14 cellular contexts compared by ENCODE assay signal in the genomic region with DNA sequence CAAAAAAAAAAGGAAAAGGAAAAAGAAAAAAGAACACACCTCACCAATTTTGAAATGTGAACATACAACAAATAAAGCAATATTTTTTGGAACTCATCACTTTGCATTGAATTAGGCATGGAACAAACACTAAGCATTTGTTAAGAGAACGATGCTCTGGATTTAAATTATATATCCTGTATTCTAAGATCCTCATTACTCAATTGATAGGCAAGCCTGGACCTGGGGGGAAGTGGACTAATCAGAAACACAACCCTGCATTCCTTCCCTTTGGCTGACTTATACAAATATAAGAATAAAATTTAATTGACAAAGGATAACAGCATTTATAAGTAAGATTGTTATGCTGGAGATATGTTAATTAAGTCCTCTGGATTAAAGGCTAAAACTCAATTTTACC. TPM values are rescaled to one million over a fixed set of nuclear protein-coding genes. Genes with fewer than 3 reads are reported as not detected.
DNase-seq lines count a peak whose midpoint lies in the region; ATAC-seq, FAIRE-seq and TF ChIP-seq lines count a peak whose summit lies in the region.
"Had no signal": no experiment of that assay in that cellular context is flagged by ENCODE, and none has a peak within 500 bp of the region (broad histone marks: within the 10 kb centered on the region; RNA-seq: fewer than 3 reads in every experiment).

No MANE protein-coding gene starts in this region.

- no peak overlapping the region for H3K18ac ChIP-seq in H1 (ENCODE audit: extremely low read depth, low read length)

- in situ Hi-C loops in ACHN (cut with HindIII; ENCODE audit: low pct_ligation_motif_present, low pct_unique_long_range_greater_than_20kb, low sequenced_read_pairs) = no loop called here

- POLR2A ChIA-PET in H1 (lab: Charles Lee; ENCODE audit: partially characterized antibody) = interaction anchor here (1.3 to 1.8 kb wide), 4 partner anchors 11 to 17 kb away, joined by 4 to 7 read pairs (median 6); no protein-coding TSS in a partner anchor

- peak; percentile 23 for DNase-seq in ACHN
- DNase-seq in HT1080 (ENCODE audit: low read depth) = peak; percentile 33
- no peak for DNase-seq in H1 (ENCODE audit: low read depth in 1 of 2, low spot score in 2 of 2)
- no peak for DNase-seq in NCI-H2227 treated with DMSO at 0.1 percent for 48 hours (lab: John Stamatoyannopoulos, UW)
- no peak for DNase-seq in activated naive CD8-positive, alpha-beta T cell treated with anti-CD3 and anti-CD28 coated beads for 36 hours
- DNase-seq in activated naive CD8-positive, alpha-beta T cell treated with anti-CD3 and anti-CD28 coated beads, Interleukin-2, amount 50 U/mL, for 24 hours = no peak
- DNase-seq: activated CD4-positive, alpha-beta T cell treated with anti-CD3 and anti-CD28 coated beads, Interleukin-2, amount 50 U/mL, for 1 hour; CD4-positive, CD25-positive, alpha-beta regulatory T cell; NCI-H2029 treated with DMSO at 0.1 percent for 48 hours; stimulated activated naive B cell treated with anti-CD40 and anti-IgM and Interleukin-4, amounts not matched to agents 10 μg/mL and 1 μg/mL and 100 μg/mL, for 72 hours had no signal

- WGBS in H1 (ENCODE audit: extremely low coverage in 1 of 2, insufficient coverage in 1 of 2, insufficient read length in 1 of 2, insufficient replicate concordance in 2 of 2, low coverage in 1 of 2, low lambda C conversion rate in 2 of 2, missing lambda C conversion rate in 1 of 2), 2 experiments = 71% methylated on average over 1 of the region's 1 CpG; no CpG with 5 or more reads in 1 of the 2 experiments

- no peak overlapping the region for H2BK5ac ChIP-seq in H1 (ENCODE audit: low read depth, low read length)

- no peak for TF ChIP-seq EP300 in H1 (IDR thresholded peaks at IDR 0.05; ENCODE audit: borderline replicate concordance in 1 of 2, low read depth in 2 of 2, low read length in 2 of 2)

- H2BK12ac ChIP-seq in H1 (ENCODE audit: low read depth, low read length) = no peak overlapping the region

- H3K4me3 ChIP-seq in H1 (ENCODE audit: extremely low read depth in 1 of 4, insufficient read depth in 2 of 4, low read depth in 3 of 4, low read length in 4 of 4) = peak overlapping the region in 2 of 4 experiments; percentile 23 to 79; a peak in 3 of 8 replicates
- H3K4me3 ChIP-seq: lung had no signal

- H2BK20ac ChIP-seq in H1 (ENCODE audit: low read length) = no peak overlapping the region

- no peaks in the 10 kb centered on the region for H3K27me3 ChIP-seq in H1 (replicated peaks in 1 of 4; ENCODE audit: control insufficient read depth in 3 of 4, extremely low read depth in 1 of 4, insufficient read depth in 3 of 4, low read length in 3 of 4)

- no peak overlapping the region for H3K14ac ChIP-seq in H1 (ENCODE audit: insufficient read length)

- H4K20me1 ChIP-seq in H1 (replicated peaks in 1 of 2; ENCODE audit: control insufficient read depth in 1 of 2, insufficient read depth in 2 of 2, low read length in 2 of 2) = peaks cover 5 to 7% of the 10 kb centered on the region in 2 experiments

- no peaks in the 10 kb centered on the region for H3K36me3 ChIP-seq in H1 (ENCODE audit: control insufficient read depth in 2 of 4, insufficient read depth in 4 of 4, low read length in 3 of 4)

- TF ChIP-seq CTCF in H1 (IDR thresholded peaks at IDR 0.05; ENCODE audit: control extremely low read depth in 1 of 3, insufficient read depth in 1 of 3, low read depth in 1 of 3, low read length in 3 of 3) (no peak), nephron (IDR thresholded peaks at IDR 0.05; ENCODE audit: unreplicated experiment in 3 of 3) (no peak)

- no peak overlapping the region for H3K4ac ChIP-seq in H1 (replicated peaks; ENCODE audit: insufficient read length, low read depth, low read length)

- H3K36me3 Mint-ChIP-seq in nephron (ENCODE audit: low read depth) = no peaks in the 10 kb centered on the region
- H3K36me3 Mint-ChIP-seq in activated naive CD8-positive, alpha-beta T cell treated with anti-CD3 and anti-CD28 coated beads for 36 hours = no peaks in the 10 kb centered on the region
- no peaks in the 10 kb centered on the region for H3K36me3 Mint-ChIP-seq in activated naive CD8-positive, alpha-beta T cell treated with anti-CD3 and anti-CD28 coated beads, Interleukin-2, amount 50 U/mL, for 24 hours (ENCODE audit: low read depth)
- H3K36me3 Mint-ChIP-seq: activated naive CD4-positive, alpha-beta T cell treated with anti-CD3 and anti-CD28 coated beads, Interleukin-2, amount 50 U/mL, for 24 hours; CD4-positive, CD25-positive, alpha-beta regulatory T cell; stimulated activated naive B cell treated with anti-CD40 and anti-IgM and Interleukin-4, amounts not matched to agents 10 μg/mL and 1 μg/mL and 100 μg/mL, for 72 hours had no signal

- H3K27me3 Mint-ChIP-seq in nephron (ENCODE audit: low read depth) = no peaks in the 10 kb centered on the region
- peaks cover 74% of the 10 kb centered on the region for H3K27me3 Mint-ChIP-seq in activated naive CD8-positive, alpha-beta T cell treated with anti-CD3 and anti-CD28 coated beads for 36 hours
- peaks cover 54% of the 10 kb centered on the region for H3K27me3 Mint-ChIP-seq in activated naive CD8-positive, alpha-beta T cell treated with anti-CD3 and anti-CD28 coated beads, Interleukin-2, amount 50 U/mL, for 24 hours

- no peak overlapping the region for H3K27ac ChIP-seq in H1 (ENCODE audit: low read depth, low read length)

- no peaks in the 10 kb centered on the region for H3K9me3 Mint-ChIP-seq in nephron
- H3K9me3 Mint-ChIP-seq in activated naive CD8-positive, alpha-beta T cell treated with anti-CD3 and anti-CD28 coated beads for 36 hours = no peaks in the 10 kb centered on the region
- H3K9me3 Mint-ChIP-seq in activated naive CD8-positive, alpha-beta T cell treated with anti-CD3 and anti-CD28 coated beads, Interleukin-2, amount 50 U/mL, for 24 hours = no peaks in the 10 kb centered on the region
- H3K9me3 Mint-ChIP-seq: activated naive CD4-positive, alpha-beta T cell treated with anti-CD3 and anti-CD28 coated beads, Interleukin-2, amount 50 U/mL, for 24 hours; stimulated activated naive B cell treated with anti-CD40 and anti-IgM and Interleukin-4, amounts not matched to agents 10 μg/mL and 1 μg/mL and 100 μg/mL, for 72 hours had no signal

- no peak overlapping the region for H4K91ac ChIP-seq in H1 (replicated peaks; ENCODE audit: insufficient read length, low read length)

- H3K4me2 ChIP-seq in H1 (ENCODE audit: insufficient read depth in 1 of 2, low read depth in 2 of 2, low read length in 2 of 2) = peak overlapping the region; percentile 52 to 72; a peak in 3 of 4 replicates

- CTCF ChIA-PET in H1 (lab: Charles Lee; ENCODE audit: partially characterized antibody) = interaction anchor here (0.5 to 1.6 kb wide), 3 partner anchors 18 to 133 kb away, joined by 3 to 4 read pairs (median 3); no protein-coding TSS in a partner anchor

- no peak overlapping the region for H3K27ac Mint-ChIP-seq in nephron
- no peak overlapping the region for H3K27ac Mint-ChIP-seq in activated naive CD8-positive, alpha-beta T cell treated with anti-CD3 and anti-CD28 coated beads for 36 hours
- no peak overlapping the region for H3K27ac Mint-ChIP-seq in activated naive CD8-positive, alpha-beta T cell treated with anti-CD3 and anti-CD28 coated beads, Interleukin-2, amount 50 U/mL, for 24 hours
- H3K27ac Mint-ChIP-seq: activated naive CD4-positive, alpha-beta T cell treated with anti-CD3 and anti-CD28 coated beads, Interleukin-2, amount 50 U/mL, for 24 hours; CD4-positive, CD25-positive, alpha-beta regulatory T cell; stimulated activated naive B cell treated with anti-CD40 and anti-IgM and Interleukin-4, amounts not matched to agents 10 μg/mL and 1 μg/mL and 100 μg/mL, for 72 hours had no signal

- no peak overlapping the region for H4K8ac ChIP-seq in H1 (ENCODE audit: extremely low read depth, insufficient read depth, low read length)

- TF ChIP-seq RAD21 in H1 (IDR thresholded peaks at IDR 0.05 in 1 of 2, conservative IDR thresholded peaks at IDR 0.05 in 1 of 2; ENCODE audit: low read depth in 2 of 2, low read length in 2 of 2) = no peak

- no peak overlapping the region for H2AFZ ChIP-seq in H1 (ENCODE audit: low read length)

- H3K4me1 ChIP-seq in H1 (replicated peaks in 1 of 4; ENCODE audit: control insufficient read depth in 3 of 4, insufficient read depth in 4 of 4, low read length in 3 of 4) = peaks cover 0 to 7% (median 5%) of the 10 kb centered on the region in 4 experiments; a peak in 4 of 7 replicates

- peaks cover 12% of the 10 kb centered on the region for H3K4me1 Mint-ChIP-seq in nephron
- peaks cover 11% of the 10 kb centered on the region for H3K4me1 Mint-ChIP-seq in activated naive CD8-positive, alpha-beta T cell treated with anti-CD3 and anti-CD28 coated beads for 36 hours
- H3K4me1 Mint-ChIP-seq in activated naive CD8-positive, alpha-beta T cell treated with anti-CD3 and anti-CD28 coated beads, Interleukin-2, amount 50 U/mL, for 24 hours = peaks cover 15% of the 10 kb centered on the region

- H3K23ac ChIP-seq in H1 (ENCODE audit: insufficient read length) = no peak overlapping the region

- H3K9me3 ChIP-seq in H1 (ENCODE audit: insufficient read depth in 2 of 2, low read depth in 1 of 2, low read length in 1 of 2) = no peaks in the 10 kb centered on the region

- H3K9ac ChIP-seq in H1 (replicated peaks in 1 of 4; ENCODE audit: extremely low read depth in 1 of 4, low read depth in 3 of 4, low read length in 3 of 4) = no peak overlapping the region

- H4K5ac ChIP-seq in H1 (ENCODE audit: insufficient read length, low read depth, low read length) = no peak overlapping the region

- no peak overlapping the region for H2AK5ac ChIP-seq in H1 (ENCODE audit: low read depth, low read length)

- TF ChIP-seq POLR2A in H1 (IDR thresholded peaks at IDR 0.05; ENCODE audit: control extremely low read depth in 1 of 2, low read depth in 2 of 2, low read length in 2 of 2) = no peak

- no peak overlapping the region for H3K56ac ChIP-seq in H1 (replicated peaks; ENCODE audit: insufficient read length, low read depth, low read length)

- no peak overlapping the region for H2BK15ac ChIP-seq in H1 (ENCODE audit: low read length)

- H2BK120ac ChIP-seq in H1 (replicated peaks; ENCODE audit: low read depth, low read length) = no peak overlapping the region

- peaks cover 4% of the 10 kb centered on the region; the same call in 1 of the 2 replicates for H3K23me2 ChIP-seq in H1 (ENCODE audit: low read depth, low read length)

- no peak for FAIRE-seq in H1 (lab: Jason Lieb, UNC)

- H3K79me2 ChIP-seq in H1 (ENCODE audit: control insufficient read depth in 1 of 2, insufficient read depth in 2 of 2, low read length in 2 of 2) = peaks cover 18 to 68% of the 10 kb centered on the region in 2 experiments

- no peak for ATAC-seq in HG03108 (IDR thresholded peaks at IDR 0.05; ENCODE audit: unreplicated experiment)
- ATAC-seq in activated naive CD8-positive, alpha-beta T cell treated with anti-CD3 and anti-CD28 coated beads, Interleukin-2, amount 50 U/mL, for 24 hours = no peak
- ATAC-seq: stimulated activated naive B cell treated with anti-CD40 and anti-IgM and Interleukin-4, amounts not matched to agents 10 μg/mL and 1 μg/mL and 100 μg/mL, for 72 hours had no signal

- no peaks in the 10 kb centered on the region for H3K79me1 ChIP-seq in H1 (ENCODE audit: low read depth, low read length)

- peak overlapping the region; percentile 70 to 98 (median 86) for H3K4me3 Mint-ChIP-seq in nephron
- H3K4me3 Mint-ChIP-seq in activated naive CD8-positive, alpha-beta T cell treated with anti-CD3 and anti-CD28 coated beads for 36 hours = no peak overlapping the region
- H3K4me3 Mint-ChIP-seq in activated naive CD8-positive, alpha-beta T cell treated with anti-CD3 and anti-CD28 coated beads, Interleukin-2, amount 50 U/mL, for 24 hours = no peak overlapping the region
- H3K4me3 Mint-ChIP-seq: stimulated activated naive B cell treated with anti-CD40 and anti-IgM and Interleukin-4, amounts not matched to agents 10 μg/mL and 1 μg/mL and 100 μg/mL, for 72 hours had no signal

RNA-seq across cellular contexts. Expression of gene GJC1, which starts 2.2 kb away (rescaled TPM):
- 26.0 and 42.7 TPM in 2 replicates for total RNA-seq in HT1080 (2014; rRNA removed; shearing (Covaris generic))
- polyA plus RNA-seq in HT1080 (2015; cell fraction: cytosol; rRNA removed) = 24.4 and 25.9 TPM in 2 replicates
- 27.3 and 29.2 TPM in 2 replicates for polyA plus RNA-seq in HT1080 (2015; cell fraction: nucleus; rRNA removed)
- 154 and 156 TPM in 2 replicates for total RNA-seq in H1 (2021; fragmentation: NEBNext Ultra II Directional; extraction: Animal tissue kit (Norgen Biotek cat#: 25700))
- 22.1 and 29.1 TPM in 2 replicates for polyA plus RNA-seq in H1 (2011; rRNA removed)
- polyA plus RNA-seq in H1 (2011; cell fraction: cytosol; rRNA removed) = 38.6 TPM
- polyA plus RNA-seq in H1 (2011; cell fraction: nucleus; rRNA removed) = 31.1 TPM
- 55.4 to 86.8 TPM (median 72.4 TPM) in 4 replicates for polyA plus RNA-seq in H1 (2012, experiment 1 of 2)
- polyA plus RNA-seq in H1 (2012, experiment 2 of 2) = 19.3 TPM
- 77.7 TPM for polyA plus RNA-seq in H1 (2013, experiment 1 of 2)
- polyA plus RNA-seq in H1 (2013, experiment 2 of 2) = 81.2 TPM
- polyA minus RNA-seq in H1 (2011; rRNA and poly(A)+ RNA removed) = 185 and 238 TPM in 2 replicates
- 63.6 TPM for polyA minus RNA-seq in H1 (2011; cell fraction: cytosol; rRNA and poly(A)+ RNA removed)
- polyA minus RNA-seq in H1 (2011; cell fraction: nucleus; rRNA and poly(A)+ RNA removed) = 42.5 TPM
- 1 to 10 TPM; 6.9 to 7.8 TPM for total RNA-seq in activated naive CD8-positive, alpha-beta T cell treated with anti-CD3 and anti-CD28 coated beads for 36 hours
- total RNA-seq: CD4-positive, CD25-positive, alpha-beta regulatory T cell had no signal
- polyA plus RNA-seq: CD4-positive, CD25-positive, alpha-beta regulatory T cell had no signal

RNA-seq across cellular contexts. Expression of gene HIGD1B, which starts 19.8 kb away (rescaled TPM):
- not detected in 2 replicates for total RNA-seq in HT1080 (2014; rRNA removed; shearing (Covaris generic))
- polyA plus RNA-seq in HT1080 (2015; cell fraction: cytosol; rRNA removed) = not detected in 2 replicates
- not detected in 2 replicates for polyA plus RNA-seq in HT1080 (2015; cell fraction: nucleus; rRNA removed)
- total RNA-seq in H1 (2021; fragmentation: NEBNext Ultra II Directional; extraction: Animal tissue kit (Norgen Biotek cat#: 25700)) = not detected in 2 replicates
- polyA plus RNA-seq in H1 (2011; rRNA removed) = not detected in 2 replicates
- polyA plus RNA-seq in H1 (2011; cell fraction: cytosol; rRNA removed) = not detected
- not detected for polyA plus RNA-seq in H1 (2011; cell fraction: nucleus; rRNA removed)
- not detected in 4 replicates for polyA plus RNA-seq in H1 (2012, experiment 1 of 2)
- not detected for polyA plus RNA-seq in H1 (2012, experiment 2 of 2)
- not detected for polyA plus RNA-seq in H1 (2013, experiment 1 of 2)
- not detected for polyA plus RNA-seq in H1 (2013, experiment 2 of 2)
- polyA minus RNA-seq in H1 (2011; rRNA and poly(A)+ RNA removed) = not detected in 2 replicates
- not detected for polyA minus RNA-seq in H1 (2011; cell fraction: cytosol; rRNA and poly(A)+ RNA removed)
- polyA minus RNA-seq in H1 (2011; cell fraction: nucleus; rRNA and poly(A)+ RNA removed) = not detected
- not detected for total RNA-seq in activated naive CD8-positive, alpha-beta T cell treated with anti-CD3 and anti-CD28 coated beads for 36 hours
- total RNA-seq: CD4-positive, CD25-positive, alpha-beta regulatory T cell had no signal
- polyA plus RNA-seq: CD4-positive, CD25-positive, alpha-beta regulatory T cell had no signal

Comparison
In these comparisons a context has a peak if more than half of its experiments do, and no peak if none do; other contexts are left out.
1. DNase-seq: peak in ACHN (single experiment) and HT1080 (single experiment); none in H1 (0 of 2), NCI-H2227 treated with DMSO at 0.1 percent for 48 hours (single experiment), activated naive CD8-positive, alpha-beta T cell treated with anti-CD3 and anti-CD28 coated beads for 36 hours (single experiment) and activated naive CD8-positive, alpha-beta T cell treated with anti-CD3 and anti-CD28 coated beads, Interleukin-2, amount 50 U/mL, for 24 hours (single experiment).
2. H3K4me3 Mint-ChIP-seq: peak in nephron (3 of 3); none in activated naive CD8-positive, alpha-beta T cell treated with anti-CD3 and anti-CD28 coated beads for 36 hours (single experiment) and activated naive CD8-positive, alpha-beta T cell treated with anti-CD3 and anti-CD28 coated beads, Interleukin-2, amount 50 U/mL, for 24 hours (single experiment).